Comparison of ENCODE assay signal across 7 cellular contexts in genomic region chr16:14897006-14897664, GRCh38. TPM values are rescaled to one million over a fixed set of nuclear protein-coding genes. Genes with fewer than 3 reads are reported as not detected.
DNase-seq lines count a peak whose midpoint lies in the region; ATAC-seq, FAIRE-seq and TF ChIP-seq lines count a peak whose summit lies in the region.
"Not testable (repeated sequence)": the region's sequence is repeated elsewhere in the genome, so short reads cannot be mapped to it uniquely, and the experiment has no call there.

No MANE protein-coding gene starts in this region.

- H3K27me3 Mint-ChIP-seq in GM23338 (ENCODE audit: insufficient read depth, low read depth, poor library complexity); T-helper 17 cell; astrocyte (ENCODE audit: low read depth, unreplicated experiment); naive thymus-derived CD4-positive, alpha-beta T cell: not testable (repeated sequence)

- not testable (repeated sequence) for H3K36me3 Mint-ChIP-seq in GM23338 (ENCODE audit: low read depth); T-helper 17 cell (ENCODE audit: low read depth); astrocyte (ENCODE audit: low read depth, unreplicated experiment); naive thymus-derived CD4-positive, alpha-beta T cell

- POLR2A ChIA-PET in naive thymus-derived CD4-positive, alpha-beta T cell (lab: Charles Lee), result not testable (repeated sequence)

- intact Hi-C loops in naive thymus-derived CD4-positive, alpha-beta T cell (cut with micrococcal nuclease); sciatic nerve (cut with DNase I): not testable (repeated sequence)

- H3K4me3 ChIP-seq in GM23338; astrocyte (ENCODE audit: insufficient read depth, low read depth, low read length); epithelial cell of proximal tubule (ENCODE audit: low read depth, low read length); hepatocyte; naive thymus-derived CD4-positive, alpha-beta T cell (ENCODE audit: low read length): not testable (repeated sequence)

- not testable (repeated sequence) for DNase-seq in GM23338 (ENCODE audit: low spot score); T-helper 17 cell; astrocyte (ENCODE audit: low read depth); epithelial cell of proximal tubule (ENCODE audit: low read depth); hepatocyte (ENCODE audit: low spot score); naive thymus-derived CD4-positive, alpha-beta T cell; sciatic nerve (ENCODE audit: low spot score)

- not testable (repeated sequence) for H3K27ac Mint-ChIP-seq in GM23338; T-helper 17 cell; astrocyte (ENCODE audit: unreplicated experiment); naive thymus-derived CD4-positive, alpha-beta T cell

- not testable (repeated sequence) for H3K36me3 ChIP-seq in GM23338 (ENCODE audit: insufficient read depth); astrocyte (ENCODE audit: insufficient read depth, low read length); hepatocyte (replicated peaks; ENCODE audit: insufficient read depth, low read depth); naive thymus-derived CD4-positive, alpha-beta T cell (ENCODE audit: control insufficient read depth in 2 of 3, insufficient read depth in 3 of 3, low read length in 3 of 3)

- H3K9me3 Mint-ChIP-seq in GM23338; astrocyte (ENCODE audit: unreplicated experiment); naive thymus-derived CD4-positive, alpha-beta T cell: not testable (repeated sequence)

- H3K4me1 Mint-ChIP-seq in GM23338; T-helper 17 cell; astrocyte (ENCODE audit: low read depth, unreplicated experiment); naive thymus-derived CD4-positive, alpha-beta T cell: not testable (repeated sequence)

- H4K20me1 ChIP-seq in GM23338 (replicated peaks; ENCODE audit: insufficient read depth); astrocyte (ENCODE audit: insufficient read depth, low read length); hepatocyte (ENCODE audit: insufficient read depth, poor library complexity, severe bottlenecking): not testable (repeated sequence)

- H3K4me2 ChIP-seq in GM23338; astrocyte (ENCODE audit: low read length); hepatocyte: not testable (repeated sequence)

- H3K4me3 Mint-ChIP-seq in GM23338; T-helper 17 cell; astrocyte (ENCODE audit: unreplicated experiment); naive thymus-derived CD4-positive, alpha-beta T cell: not testable (repeated sequence)

- H3K9ac ChIP-seq in astrocyte (ENCODE audit: low read length), result not testable (repeated sequence)

- H3K27ac ChIP-seq in GM23338 (ENCODE audit: low read depth); astrocyte (ENCODE audit: low read depth, low read length); hepatocyte; naive thymus-derived CD4-positive, alpha-beta T cell (ENCODE audit: low read depth, low read length): not testable (repeated sequence)

- ATAC-seq in GM23338 (peak; percentile 86), T-helper 17 cell (peak; percentile 57), sciatic nerve (peak; percentile 83)
- ATAC-seq in naive thymus-derived CD4-positive, alpha-beta T cell, result peak; percentile 77

- not testable (repeated sequence) for TF ChIP-seq CTCF in GM23338 (conservative IDR thresholded peaks at IDR 0.05; ENCODE audit: low read depth in 2 of 2)
- TF ChIP-seq CTCF in astrocyte (IDR thresholded peaks at IDR 0.05; ENCODE audit: insufficient read depth, low read depth, low read length) (peak; percentile 3), epithelial cell of proximal tubule (conservative IDR thresholded peaks at IDR 0.05; ENCODE audit: low read depth, low read length) (peak; percentile 30), hepatocyte (IDR thresholded peaks at IDR 0.05; ENCODE audit: poor library complexity) (peak; percentile 6)

- H3K27me3 ChIP-seq in GM23338 (ENCODE audit: insufficient read depth); astrocyte (ENCODE audit: insufficient read depth, low read length); hepatocyte; naive thymus-derived CD4-positive, alpha-beta T cell (ENCODE audit: control insufficient read depth in 2 of 2, insufficient read depth in 2 of 2, low read length in 2 of 2): not testable (repeated sequence)

- H3F3A ChIP-seq in GM23338 (replicated peaks; ENCODE audit: low read depth), result not testable (repeated sequence)

- not testable (repeated sequence) for H3K4me1 ChIP-seq in GM23338 (ENCODE audit: insufficient read depth); astrocyte (ENCODE audit: insufficient read depth, low read length); hepatocyte (ENCODE audit: insufficient read depth); naive thymus-derived CD4-positive, alpha-beta T cell (ENCODE audit: control insufficient read depth in 2 of 2, insufficient read depth in 2 of 2, low read length in 2 of 2)

- H3K79me2 ChIP-seq in GM23338 (replicated peaks; ENCODE audit: insufficient read depth); astrocyte (ENCODE audit: insufficient read depth, low read length); hepatocyte: not testable (repeated sequence)

- FAIRE-seq in astrocyte (lab: Jason Lieb, UNC), result not testable (repeated sequence)

- CTCF ChIA-PET in naive thymus-derived CD4-positive, alpha-beta T cell (lab: Charles Lee), result not testable (repeated sequence)

- not testable (repeated sequence) for H2AFZ ChIP-seq in GM23338; astrocyte (ENCODE audit: low read depth, low read length); hepatocyte

- not testable (repeated sequence) for H3K9me3 ChIP-seq in T-helper 17 cell (ENCODE audit: control insufficient read depth, low read length, poor library complexity, severe bottlenecking); astrocyte (ENCODE audit: insufficient read depth, low read depth, low read length); hepatocyte (ENCODE audit: low read depth); naive thymus-derived CD4-positive, alpha-beta T cell (ENCODE audit: control insufficient read depth in 2 of 3, low read length in 3 of 3)

- H3K9me2 ChIP-seq in GM23338 (ENCODE audit: insufficient read depth); hepatocyte (replicated peaks; ENCODE audit: insufficient read depth): not testable (repeated sequence)

- 73% methylated on average over 3 of the region's 12 CpGs for WGBS in hepatocyte (ENCODE audit: low lambda C conversion rate, missing lambda C conversion rate)

RNA-seq across cellular contexts. Expression of gene NPIPA1, which starts 40.1 kb away (rescaled TPM):
- total RNA-seq in GM23338 (2014; rRNA removed; shearing (Covaris generic)), result 61.4 and 77.4 TPM in 2 replicates
- polyA plus RNA-seq in GM23338 (2016; fragmentation: Nextera tagmentation; extraction: Ambion mirVana), result 53.2 and 54.4 TPM in 2 replicates
- 100 to 1,000 TPM in 1 of 2 donors, 10 to 100 TPM in 1; 89.9 to 101 TPM for total RNA-seq in T-helper 17 cell
- total RNA-seq in astrocyte, result 111 and 114 TPM in 2 replicates
- total RNA-seq in epithelial cell of proximal tubule, result 17.9 and 26.9 TPM in 2 replicates
- total RNA-seq in hepatocyte, result 31.7 and 47.5 TPM in 2 replicates
- 42.8 and 59.3 TPM in 2 replicates for polyA plus RNA-seq in hepatocyte
- 100 to 1,000 TPM; 100 to 181 (median 141) TPM for total RNA-seq in naive thymus-derived CD4-positive, alpha-beta T cell
- polyA plus RNA-seq in naive thymus-derived CD4-positive, alpha-beta T cell, result 1 to 10 TPM; 1.6 to 6.4 TPM
- 214 TPM for total RNA-seq in sciatic nerve
